Comparison of ENCODE assay signal across 7 cellular contexts in genomic region chr18:55322176-55322735, GRCh38.
A peak's percentile ranks its signal among the peaks of the same experiment; 100 is the strongest.
DNase-seq lines count a peak whose midpoint lies in the region; TF ChIP-seq lines count a peak whose summit lies in the region.

No MANE protein-coding gene starts in this region.

- TF ChIP-seq EP300 in suprapubic skin (IDR thresholded peaks at IDR 0.05) = no peak

- H3K9me3 Mint-ChIP-seq in endothelial cell (ENCODE audit: unreplicated experiment) = no peaks in the 10 kb centered on the region

- peak; percentile 13 for DNase-seq in GOT3 (lab: John Stamatoyannopoulos, UW)
- DNase-seq in LHCN-M2 (ENCODE audit: low read depth) = peak; percentile 98
- peak; percentile 85 to 95 for DNase-seq in SJSA1 (ENCODE audit: low read depth in 1 of 2, low spot score in 2 of 2)
- peak; percentile 50 for DNase-seq in endothelial cell (ENCODE audit: low spot score)
- DNase-seq in medulla oblongata (ENCODE audit: extremely low spot score) = peak; percentile 95
- peak; percentile 87 to 89 for DNase-seq in suprapubic skin (ENCODE audit: low spot score in 2 of 2)

- peak overlapping the region; percentile 41 for H3K4me3 ChIP-seq in SJSA1
- H3K4me3 ChIP-seq in suprapubic skin = peak overlapping the region; percentile 55

- peaks cover 63% of the 10 kb centered on the region for H3K4me1 Mint-ChIP-seq in endothelial cell (ENCODE audit: unreplicated experiment)

- peaks cover 1% of the 10 kb centered on the region for H3K27me3 Mint-ChIP-seq in endothelial cell (ENCODE audit: unreplicated experiment)

- peak overlapping the region; percentile 25 for H3K27ac ChIP-seq in SJSA1
- H3K27ac ChIP-seq in suprapubic skin = peak overlapping the region; percentile 89

- H3K36me3 Mint-ChIP-seq in endothelial cell (ENCODE audit: low read depth, unreplicated experiment) = no peaks in the 10 kb centered on the region

- WGBS in suprapubic skin = under 1% methylated on average over 16 of the region's 30 CpGs

- no peak overlapping the region for H3K27ac Mint-ChIP-seq in endothelial cell (ENCODE audit: unreplicated experiment)

- H3K4me1 ChIP-seq in SJSA1 (replicated peaks) (peaks cover 32% of the 10 kb centered on the region), suprapubic skin (peaks cover 28% of the 10 kb centered on the region)

- H3K9me3 ChIP-seq in SJSA1 (replicated peaks) = no peaks in the 10 kb centered on the region
- H3K9me3 ChIP-seq in suprapubic skin = no peaks in the 10 kb centered on the region

- peak overlapping the region; percentile 94 for H3K4me3 Mint-ChIP-seq in endothelial cell (ENCODE audit: unreplicated experiment)

- TF ChIP-seq POLR2A in suprapubic skin (IDR thresholded peaks at IDR 0.05) = peak in 1 of 2 donors; percentile 78

- H3K36me3 ChIP-seq in SJSA1 = no peaks in the 10 kb centered on the region
- H3K36me3 ChIP-seq in suprapubic skin = no peaks in the 10 kb centered on the region

- peak; percentile 32 for TF ChIP-seq CTCF in GM12873 (IDR thresholded peaks at IDR 0.05; ENCODE audit: insufficient read depth, low read depth, low read length, missing control alignments)
- TF ChIP-seq CTCF in endothelial cell (IDR thresholded peaks at IDR 0.05; ENCODE audit: unreplicated experiment) = no peak
- no peak for TF ChIP-seq CTCF in suprapubic skin (IDR thresholded peaks at IDR 0.05)

- no peaks in the 10 kb centered on the region for H3K27me3 ChIP-seq in SJSA1 (replicated peaks)
- no peaks in the 10 kb centered on the region for H3K27me3 ChIP-seq in suprapubic skin

Comparison
In these comparisons a context has a peak if more than half of its experiments do, and no peak if none do; other contexts are left out.
1. Peak in every context shown above with its lines: DNase-seq, H3K4me3 ChIP-seq and H3K27ac ChIP-seq.
2. DNase-seq: peak in every context shown above with its lines; median percentile 98 in LHCN-M2; 95 in medulla oblongata; 90 in SJSA1; 88 in suprapubic skin; 50 in endothelial cell; 13 in GOT3.